Comparison of ENCODE assay signal across 25 cellular contexts in genomic region chr3:72320911-72321385, GRCh38.
"Had no signal": no experiment of that assay in that cellular context is flagged by ENCODE, and none has a peak within 500 bp of the region (broad histone marks: within the 10 kb centered on the region; RNA-seq: fewer than 3 reads in every experiment).

No MANE protein-coding gene starts in this region.

- H3K27ac Mint-ChIP-seq: activated CD4-positive, alpha-beta memory T cell treated with anti-CD3 and anti-CD28 coated beads, Interleukin-2, amount 10 ng/mL, durations not matched to agents 7 days and 5 days; activated CD4-positive, alpha-beta T cell treated with anti-CD3 and anti-CD28 coated beads, Interleukin-2, amount 10 ng/mL, durations not matched to agents 7 days and 5 days; activated T-helper 17 cell treated with anti-CD3 and anti-CD28 coated beads, Interleukin-2, amount 50 U/mL, for 72 hours; dendritic cell treated with granulocyte-macrophage colony-stimulating factor and Interleukin-4, amounts not matched to agents 40 ng/mL and 50 ng/mL, for 4 days; endodermal cell; nephron; stimulated activated naive CD8-positive, alpha-beta T cell treated with anti-CD3 and anti-CD28 coated beads, Interleukin-15, Interleukin-2, amounts not matched to agents 100 ng/mL and 50 ng/mL, for 24 hours; WTC11 had no signal

- H3K36me3 ChIP-seq: esophagus muscularis mucosa, neutrophil, thyroid gland, upper lobe of left lung had no signal

- H3K4me3 Mint-ChIP-seq: activated CD4-positive, alpha-beta memory T cell treated with anti-CD3 and anti-CD28 coated beads, Interleukin-2, amount 10 ng/mL, durations not matched to agents 7 days and 5 days; activated CD4-positive, alpha-beta T cell treated with anti-CD3 and anti-CD28 coated beads, Interleukin-2, amount 10 ng/mL, durations not matched to agents 7 days and 5 days; activated T-cell treated with anti-CD3 and anti-CD28 coated beads, Interleukin-2, amount 50 U/mL, for 4 hours; activated T-helper 17 cell treated with anti-CD3 and anti-CD28 coated beads, Interleukin-2, amount 50 U/mL, for 72 hours; dendritic cell treated with granulocyte-macrophage colony-stimulating factor and Interleukin-4, amounts not matched to agents 40 ng/mL and 50 ng/mL, for 4 days; endodermal cell; nephron; stimulated activated naive CD8-positive, alpha-beta T cell treated with anti-CD3 and anti-CD28 coated beads, Interleukin-15, Interleukin-2, amounts not matched to agents 100 ng/mL and 50 ng/mL, for 24 hours; WTC11 had no signal

- H3K9me3 Mint-ChIP-seq: activated CD4-positive, alpha-beta memory T cell treated with anti-CD3 and anti-CD28 coated beads, Interleukin-2, amount 10 ng/mL, durations not matched to agents 7 days and 5 days; activated CD4-positive, alpha-beta T cell treated with anti-CD3 and anti-CD28 coated beads, Interleukin-2, amount 10 ng/mL, durations not matched to agents 7 days and 5 days; activated T-cell treated with anti-CD3 and anti-CD28 coated beads, Interleukin-2, amount 50 U/mL, for 4 hours; activated T-helper 17 cell treated with anti-CD3 and anti-CD28 coated beads, Interleukin-2, amount 50 U/mL, for 72 hours; dendritic cell treated with granulocyte-macrophage colony-stimulating factor and Interleukin-4, amounts not matched to agents 40 ng/mL and 50 ng/mL, for 4 days; endodermal cell; nephron; stimulated activated naive CD8-positive, alpha-beta T cell treated with anti-CD3 and anti-CD28 coated beads, Interleukin-15, Interleukin-2, amounts not matched to agents 100 ng/mL and 50 ng/mL, for 24 hours had no signal

- DNase-seq: activated CD4-positive, alpha-beta memory T cell treated with anti-CD3 and anti-CD28 coated beads, Interleukin-2, amount 10 ng/mL, durations not matched to agents 7 days and 5 days; activated CD4-positive, alpha-beta T cell treated with anti-CD3 and anti-CD28 coated beads for 1 hour; activated CD4-positive, alpha-beta T cell treated with anti-CD3 and anti-CD28 coated beads, Interleukin-2, amount 10 ng/mL, durations not matched to agents 7 days and 5 days; activated gamma-delta T cell treated with Interleukin-2 at 50 U/mL for 16 hours; activated naive CD4-positive, alpha-beta T cell treated with anti-CD3 and anti-CD28 coated beads, Interleukin-2, amount 50 U/mL, for 16 hours; activated T-cell treated with anti-CD3 and anti-CD28 coated beads, Interleukin-2, amount 50 U/mL, for 4 hours; amniotic stem cell; central memory CD4-positive, alpha-beta T cell; endodermal cell; glutamatergic neuron; left colon; mucosa of descending colon; psoas muscle; stimulated activated CD4-positive, alpha-beta T cell treated with anti-CD3 and anti-CD28 coated beads, Interleukin-2, amount 100 ng/mL, for 48 hours; T-helper 2 cell; thyroid gland; upper lobe of left lung had no signal

- H3K4me1 Mint-ChIP-seq: activated CD4-positive, alpha-beta T cell treated with anti-CD3 and anti-CD28 coated beads, Interleukin-2, amount 10 ng/mL, durations not matched to agents 7 days and 5 days; activated T-helper 17 cell treated with anti-CD3 and anti-CD28 coated beads, Interleukin-2, amount 50 U/mL, for 72 hours; WTC11 had no signal

- H3K9me3 ChIP-seq: esophagus muscularis mucosa, mucosa of descending colon, neutrophil, psoas muscle, thyroid gland, upper lobe of left lung had no signal

- H3K27me3 Mint-ChIP-seq: activated CD4-positive, alpha-beta memory T cell treated with anti-CD3 and anti-CD28 coated beads, Interleukin-2, amount 10 ng/mL, durations not matched to agents 7 days and 5 days; activated CD4-positive, alpha-beta T cell treated with anti-CD3 and anti-CD28 coated beads, Interleukin-2, amount 10 ng/mL, durations not matched to agents 7 days and 5 days; activated T-helper 17 cell treated with anti-CD3 and anti-CD28 coated beads, Interleukin-2, amount 50 U/mL, for 72 hours; stimulated activated naive CD8-positive, alpha-beta T cell treated with anti-CD3 and anti-CD28 coated beads, Interleukin-15, Interleukin-2, amounts not matched to agents 100 ng/mL and 50 ng/mL, for 24 hours had no signal

- H3K27ac ChIP-seq: esophagus muscularis mucosa, neutrophil, psoas muscle, thyroid gland, upper lobe of left lung had no signal

- H3K27me3 ChIP-seq: esophagus muscularis mucosa, neutrophil, thyroid gland, upper lobe of left lung had no signal

- H3K4me3 ChIP-seq: esophagus muscularis mucosa, lung, mucosa of descending colon, psoas muscle, thyroid gland, upper lobe of left lung had no signal

- H3K36me3 Mint-ChIP-seq: WTC11 had no signal

- ATAC-seq: activated T-cell treated with anti-CD3 and anti-CD28 coated beads, Interleukin-2, amount 50 U/mL, for 4 hours; activated T-helper 17 cell treated with anti-CD3 and anti-CD28 coated beads, Interleukin-2, amount 50 U/mL, for 72 hours; left colon; mucosa of descending colon; psoas muscle; WTC11 had no signal
